8 cellular contexts compared by ENCODE assay signal in genomic region chr6:26053929-26054658, GRCh38. TPM values are rescaled to one million over a fixed set of nuclear protein-coding genes. Genes with fewer than 3 reads are reported as not detected.
DNase-seq lines count a peak whose midpoint lies in the region; ATAC-seq and TF ChIP-seq lines count a peak whose summit lies in the region.

No MANE protein-coding gene starts in this region.

- in situ Hi-C loops in mammary epithelial cell (cut with MboI; ENCODE audit: low sequenced_read_pairs in 2 of 2) = no loop called here

- H3K4me3 ChIP-seq in MM.1S (ENCODE audit: low read length) (peak overlapping the region; percentile 70), mammary epithelial cell (replicated peaks in 1 of 3; ENCODE audit: insufficient read depth in 1 of 3, low read depth in 2 of 3, low read length in 3 of 3) (peak overlapping the region; percentile 61 to 82 (median 62)), mononuclear cell (ENCODE audit: low read length) (peak overlapping the region; percentile 73)

- H3K79me2 ChIP-seq in MM.1S (ENCODE audit: low read length) (no peaks in the 10 kb centered on the region), mammary epithelial cell (ENCODE audit: insufficient read depth, low read length) (no peaks in the 10 kb centered on the region)

- BruUV-seq in Calu3 (replicated peaks; lab: Mats Ljungman, UMichigan) = no TSS peak
- BruUV-seq in mammary epithelial cell (replicated peaks; lab: Mats Ljungman, UMichigan) = no TSS peak

- no peaks in the 10 kb centered on the region for H3K27me3 ChIP-seq in MM.1S (replicated peaks; ENCODE audit: insufficient read depth, low read length)
- H3K27me3 ChIP-seq in mammary epithelial cell (ENCODE audit: insufficient read depth, low read length) = no peaks in the 10 kb centered on the region
- no peaks in the 10 kb centered on the region for H3K27me3 ChIP-seq in mononuclear cell (ENCODE audit: insufficient read depth, low read length)

- H3K36me3 ChIP-seq in MM.1S (replicated peaks; ENCODE audit: insufficient read depth, low read length) = no peaks in the 10 kb centered on the region
- no peaks in the 10 kb centered on the region for H3K36me3 ChIP-seq in mammary epithelial cell (ENCODE audit: insufficient read depth, low read length)

- H3K36me3 Mint-ChIP-seq in Calu3 (ENCODE audit: insufficient read depth, unreplicated experiment) = peaks cover 36% of the 10 kb centered on the region

- ATAC-seq in GM21825 (IDR thresholded peaks at IDR 0.05; ENCODE audit: unreplicated experiment) = no peak
- no peak for ATAC-seq in GM18858 (IDR thresholded peaks at IDR 0.05; ENCODE audit: unreplicated experiment)

- H3F3A ChIP-seq in MM.1S (ENCODE audit: insufficient read depth, low read length) = peaks cover 25% of the 10 kb centered on the region

- H3K27ac ChIP-seq in MM.1S (ENCODE audit: low read length) = peak overlapping the region; percentile 90
- H3K27ac ChIP-seq in mammary epithelial cell (ENCODE audit: insufficient read depth, low read depth, low read length) = peak overlapping the region; percentile 91

- H3K9ac ChIP-seq in MM.1S (ENCODE audit: low read length) = peak overlapping the region; percentile 88
- H3K9ac ChIP-seq in mammary epithelial cell (ENCODE audit: insufficient read depth, low read length) = peak overlapping the region; percentile 86

- dilution Hi-C loops in mammary epithelial cell (cut with HindIII; ENCODE audit: low sequenced_read_pairs) = no loop called here

- H3K4me1 ChIP-seq in MM.1S (ENCODE audit: low read length) = peaks cover 10% of the 10 kb centered on the region
- H3K4me1 ChIP-seq in mammary epithelial cell (ENCODE audit: insufficient read depth, low read length) = peaks cover 9% of the 10 kb centered on the region
- peaks cover 18% of the 10 kb centered on the region for H3K4me1 ChIP-seq in mononuclear cell (ENCODE audit: insufficient read depth, low read length)

- no peaks in the 10 kb centered on the region for H3K27me3 Mint-ChIP-seq in Calu3 (ENCODE audit: unreplicated experiment)

- H3K9me3 Mint-ChIP-seq in Calu3 (ENCODE audit: low read depth, unreplicated experiment) = no peaks in the 10 kb centered on the region

- H3K4me1 Mint-ChIP-seq in Calu3 (ENCODE audit: low read depth, unreplicated experiment) = peaks cover 31% of the 10 kb centered on the region

- no peaks in the 10 kb centered on the region for H4K20me1 ChIP-seq in MM.1S (ENCODE audit: insufficient read depth, low read length)
- H4K20me1 ChIP-seq in mammary epithelial cell (ENCODE audit: insufficient read depth, low read length) = no peaks in the 10 kb centered on the region

- CTCF ChIA-PET in Calu3 (lab: Charles Lee) (no interaction called here), mammary epithelial cell (lab: Charles Lee; ENCODE audit: low non-redundant PET) (no interaction called here)

- H3K4me2 ChIP-seq in MM.1S (ENCODE audit: low read depth, low read length) (peak overlapping the region; percentile 86), mammary epithelial cell (ENCODE audit: insufficient read depth, low read depth, low read length) (peak overlapping the region; percentile 87)

- H2AFZ ChIP-seq in MM.1S (ENCODE audit: low read length) (peak overlapping the region; percentile 19), mammary epithelial cell (ENCODE audit: low read depth, low read length) (peak overlapping the region; percentile 56)

- H3K9me3 ChIP-seq in MM.1S (replicated peaks; ENCODE audit: insufficient read depth, low read length) (no peaks in the 10 kb centered on the region), mammary epithelial cell (replicated peaks; ENCODE audit: insufficient read depth, low read length) (no peaks in the 10 kb centered on the region), mononuclear cell (ENCODE audit: low read depth, low read length) (no peaks in the 10 kb centered on the region)

- TF ChIP-seq CTCF in Calu3 (IDR thresholded peaks at IDR 0.05; ENCODE audit: unreplicated experiment) (no peak), MM.1S (IDR thresholded peaks at IDR 0.05; ENCODE audit: low read length) (no peak), mammary epithelial cell (conservative IDR thresholded peaks at IDR 0.05 in 1 of 2, IDR thresholded peaks at IDR 0.05 in 1 of 2; ENCODE audit: extremely low read depth in 1 of 2, insufficient read depth in 1 of 2, low read depth in 1 of 2, low read length in 2 of 2) (no peak)

- H3K9me2 ChIP-seq in MM.1S (replicated peaks; ENCODE audit: insufficient read depth, low read length) = no peaks in the 10 kb centered on the region

- H3K27ac Mint-ChIP-seq in Calu3 (ENCODE audit: unreplicated experiment) = peak overlapping the region; percentile 97

- DNase-seq in Calu3 (no peak), MM.1S (no peak), mammary epithelial cell (peak; percentile 24), T-helper 9 cell (no peak), amygdala (lab: John Stamatoyannopoulos, UW) (no peak)

- 17% methylated on average over 6 of the region's 6 CpGs for WGBS in mammary epithelial cell (ENCODE audit: low coverage, missing lambda C conversion rate)

- intact Hi-C loops in Calu3 (cut with micrococcal nuclease; ENCODE audit: unreplicated experiment) = loop anchor here (2.0 kb wide), 1 partner anchor 21 kb away; a partner anchor contains a TSS
- intact Hi-C loops in mammary epithelial cell (cut with micrococcal nuclease) = loop anchor here (2.0 to 10.0 kb wide), 2 partner anchors 103 to 481 kb away; partner anchors contain the start of gene HMGN4

- peak overlapping the region; percentile 71 for H3K4me3 Mint-ChIP-seq in Calu3 (ENCODE audit: low read depth, unreplicated experiment)

RNA-seq across cellular contexts. Expression of gene HFE, which starts 33.1 kb away (rescaled TPM):
- total RNA-seq in Calu3 (2022) (24.9 and 27.1 TPM in 2 replicates), mammary epithelial cell (1 to 10 TPM; 9.0 to 9.5 TPM), mononuclear cell (1.5 TPM)
- polyA plus RNA-seq in mammary epithelial cell = 17.2 TPM
- polyA minus RNA-seq in mammary epithelial cell = 32.7 TPM
